Comparison of ENCODE assay signal across 1 cellular context in genomic region chr17:82234211-82235055, GRCh38.
TF ChIP-seq lines count a peak whose summit lies in the region.

No MANE protein-coding gene starts in this region.

TF ChIP-seq in K562, 482 proteins besides CTCF, POLR2A, EP300 and RAD21:
- TF ChIP-seq GATA2 (CRISPR knock-in tag; IDR thresholded peaks at IDR 0.05) (no peak), PCBP1 (IDR thresholded peaks at IDR 0.05; ENCODE audit: low read depth, low read length, poor library complexity, severe bottlenecking) (peak; percentile 48), ZBTB7A (IDR thresholded peaks at IDR 0.05; ENCODE audit: borderline replicate concordance, control insufficient read depth, low read depth, low read length) (peak; percentile 42; the same call in 1 of the 2 replicates), ZNF316 (IDR thresholded peaks at IDR 0.05) (no peak), ZNF717 (CRISPR knock-in tag; IDR thresholded peaks at IDR 0.05) (no peak), ZNF143 (CRISPR knock-in tag; IDR thresholded peaks at IDR 0.05) (no peak), PRDM10 (IDR thresholded peaks at IDR 0.05; ENCODE audit: partially characterized antibody) (peak; percentile 60)
